8 cellular contexts compared by ENCODE assay signal in the genomic region with DNA sequence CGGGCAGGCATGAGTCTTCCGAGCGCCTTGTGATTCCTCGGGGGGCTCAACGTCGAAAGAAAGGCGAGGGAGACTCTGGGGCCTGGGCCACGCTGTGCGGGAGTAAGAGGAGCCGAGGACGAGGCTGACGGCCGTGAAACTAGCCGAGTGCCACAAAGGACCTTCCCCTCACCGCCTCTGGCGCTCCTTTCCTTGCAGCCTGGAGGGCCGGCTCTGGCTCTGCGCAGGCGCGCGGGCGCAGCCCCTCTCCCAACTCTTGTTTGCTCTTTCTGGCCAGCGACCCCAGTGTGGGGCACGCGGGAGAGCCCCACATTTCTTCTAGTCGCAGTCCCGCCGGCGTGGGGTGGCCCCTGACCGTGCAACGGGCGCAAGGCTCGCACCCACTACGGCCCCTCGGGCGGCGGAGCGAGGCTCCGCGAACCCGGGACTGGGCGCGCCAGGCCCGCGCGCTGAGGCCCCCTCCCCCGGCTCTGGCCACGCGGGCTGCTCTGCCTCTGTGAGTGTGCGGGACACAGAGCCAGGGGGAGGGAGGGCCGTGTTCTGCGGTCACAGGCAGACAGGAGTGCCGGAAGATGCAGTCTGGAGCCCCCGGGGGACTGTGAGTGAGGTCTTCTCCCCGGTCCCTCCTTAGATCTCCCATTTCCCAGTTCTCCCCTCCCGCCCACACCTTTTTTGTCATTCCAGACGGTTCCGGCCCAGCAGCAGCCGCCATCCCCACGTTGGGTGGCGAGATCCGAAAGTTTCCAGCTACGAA. TPM values are rescaled to one million over a fixed set of nuclear protein-coding genes. Genes with fewer than 3 reads are reported as not detected.
DNase-seq lines count a peak whose midpoint lies in the region; ATAC-seq, FAIRE-seq and TF ChIP-seq lines count a peak whose summit lies in the region.

No MANE protein-coding gene starts in this region.

- peak overlapping the region; percentile 98 for H3K27ac Mint-ChIP-seq in activated B cell treated with CpG ODN at 0.5 μM for 24 hours

- H3K4me1 ChIP-seq in kidney (ENCODE audit: control insufficient read depth in 1 of 2, insufficient read depth in 1 of 2, low read depth in 1 of 2, low read length in 2 of 2) = peaks cover 10 to 16% of the 10 kb centered on the region in 2 donors

- ATAC-seq in activated B cell treated with CpG ODN at 0.5 μM for 24 hours (ENCODE audit: low read depth) = peak; percentile 7
- ATAC-seq in GM21825 (IDR thresholded peaks at IDR 0.05; ENCODE audit: unreplicated experiment) = no peak
- no peak for ATAC-seq in HG02981 (IDR thresholded peaks at IDR 0.05; ENCODE audit: unreplicated experiment)

- peak overlapping the region; percentile 95 for H3K4me3 Mint-ChIP-seq in activated B cell treated with CpG ODN at 0.5 μM for 24 hours

- H3K9ac ChIP-seq in kidney (ENCODE audit: low read length in 2 of 2) = peak overlapping the region; percentile 66 to 100

- peaks cover 27% of the 10 kb centered on the region for H3K4me1 Mint-ChIP-seq in activated B cell treated with CpG ODN at 0.5 μM for 24 hours

- H3K27me3 Mint-ChIP-seq in activated B cell treated with CpG ODN at 0.5 μM for 24 hours = no peaks in the 10 kb centered on the region

- peak; percentile 70 for TF ChIP-seq POLR2A in GM18526 (IDR thresholded peaks at IDR 0.05; ENCODE audit: extremely low read depth, insufficient read length)

- H3K9me3 Mint-ChIP-seq in activated B cell treated with CpG ODN at 0.5 μM for 24 hours = no peaks in the 10 kb centered on the region

- POLR2A ChIA-PET in activated B cell treated with CpG ODN at 0.5 μM for 24 hours (lab: Charles Lee) = interaction anchor here (0.6 to 10.7 kb wide), 34 partner anchors 9 to 1168 kb away, joined by 3 to 584 read pairs (median 8); a partner anchor contains a TSS

- TF ChIP-seq CTCF in activated B cell treated with CpG ODN at 0.5 μM for 24 hours (IDR thresholded peaks at IDR 0.05) (no peak), kidney (IDR thresholded peaks at IDR 0.05; ENCODE audit: borderline replicate concordance, extremely low read depth, insufficient read depth) (no peak)

- no peaks in the 10 kb centered on the region for H3K9me3 ChIP-seq in kidney (ENCODE audit: control insufficient read depth in 1 of 2, low read length in 2 of 2)

- peaks cover 41% of the 10 kb centered on the region for H3K36me3 Mint-ChIP-seq in activated B cell treated with CpG ODN at 0.5 μM for 24 hours (ENCODE audit: low read depth)

- DNase-seq in NCI-H2171 (lab: John Stamatoyannopoulos, UW) (peak; percentile 67), activated B cell treated with CpG ODN at 0.5 μM for 24 hours (peak; percentile 67), kidney (peak; percentile 91)
- DNase-seq in central memory CD4-positive, alpha-beta T cell = peak; percentile 54
- peak; percentile 38 to 50 for DNase-seq in stimulated activated CD4-positive, alpha-beta T cell treated with anti-CD3 and anti-CD28 coated beads, Interleukin-12 subunit alpha, Interleukin-12 subunit beta, amount 100 ng/mL, for 24 hours (ENCODE audit: low read depth in 2 of 2)

- intact Hi-C loops in activated B cell treated with CpG ODN at 0.5 μM for 24 hours (cut with micrococcal nuclease) = loop anchor here (1.0 to 10.0 kb wide), 9 partner anchors 22 to 353 kb away; a partner anchor contains a TSS
- intact Hi-C loops in kidney (cut with DNase I) = no loop called here

- peaks cover 0 to 5% of the 10 kb centered on the region in 2 donors for H3K36me3 ChIP-seq in kidney (ENCODE audit: control insufficient read depth in 1 of 2, insufficient read depth in 2 of 2, low read length in 2 of 2)

- peak overlapping the region; percentile 97 to 100 for H3K27ac ChIP-seq in kidney (ENCODE audit: low read depth in 2 of 2, low read length in 2 of 2)

- H3K4me3 ChIP-seq in kidney (ENCODE audit: low read length in 2 of 2) = peak overlapping the region; percentile 81 to 96

- CTCF ChIA-PET in activated B cell treated with CpG ODN at 0.5 μM for 24 hours (lab: Charles Lee) = interaction anchor here (1.0 to 3.1 kb wide), 6 partner anchors 31 to 70 kb away, joined by 3 to 19 read pairs (median 5); no protein-coding TSS in a partner anchor

- FAIRE-seq in kidney (lab: Jason Lieb, UNC) = no peak

RNA-seq across cellular contexts. Expression of a gene that starts 1.0 kb away (rescaled TPM):
- total RNA-seq in activated B cell treated with CpG ODN at 0.5 μM for 24 hours (53.7 and 60.3 TPM in 2 replicates), kidney (54.3 TPM)
- polyA plus RNA-seq in kidney (ENCODE audit: insufficient read depth, low read depth, low replicate concordance) = 20.8 TPM

RNA-seq across cellular contexts. Expression of a gene that starts 20.9 kb away (rescaled TPM):
- total RNA-seq in activated B cell treated with CpG ODN at 0.5 μM for 24 hours (47.4 and 54.0 TPM in 2 replicates), kidney (34.0 TPM)
- 42.2 TPM for polyA plus RNA-seq in kidney (ENCODE audit: insufficient read depth, low read depth, low replicate concordance)

RNA-seq across cellular contexts. Expression of a gene that starts 21.3 kb away (rescaled TPM):
- total RNA-seq in activated B cell treated with CpG ODN at 0.5 μM for 24 hours (152 and 153 TPM in 2 replicates), kidney (119 TPM)
- polyA plus RNA-seq in kidney (ENCODE audit: insufficient read depth, low read depth, low replicate concordance) = 262 TPM
